ENCODE assay signal across 18 cellular contexts in the genomic region with DNA sequence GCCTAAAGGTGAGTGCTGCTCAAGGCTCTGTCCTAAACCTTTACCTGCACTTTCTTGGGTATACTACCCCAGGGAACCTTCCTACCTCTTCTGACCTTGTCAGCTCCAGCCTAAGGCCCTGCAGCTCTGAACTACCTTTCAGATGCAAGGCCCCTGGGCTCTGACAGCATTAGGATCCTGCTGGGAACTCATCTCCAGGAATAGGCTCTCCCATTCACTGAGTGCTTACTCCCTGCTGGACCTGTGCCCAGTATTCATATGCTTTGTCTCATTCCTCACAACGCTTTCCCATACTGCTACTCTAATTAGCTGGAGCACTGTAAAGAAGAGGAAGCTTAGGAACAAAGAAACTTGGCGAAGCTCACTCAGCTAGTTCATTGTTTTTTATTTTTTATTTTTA. TPM values are rescaled to one million over a fixed set of nuclear protein-coding genes. Genes with fewer than 3 reads are reported as not detected.
DNase-seq lines count a peak whose midpoint lies in the region; ATAC-seq, FAIRE-seq and TF ChIP-seq lines count a peak whose summit lies in the region.
"Had no signal": no experiment of that assay in that cellular context is flagged by ENCODE, and none has a peak within 500 bp of the region (broad histone marks: within the 10 kb centered on the region; RNA-seq: fewer than 3 reads in every experiment).

No MANE protein-coding gene starts in this region.

- H3K23me2 ChIP-seq in H1 (ENCODE audit: low read depth, low read length) = no peaks in the 10 kb centered on the region

- no peak overlapping the region for H3K4me3 ChIP-seq in IMR-90 (ENCODE audit: insufficient read depth, low read depth, low read length)
- no peak overlapping the region for H3K4me3 ChIP-seq in H1 (ENCODE audit: extremely low read depth in 1 of 4, insufficient read depth in 2 of 4, low read depth in 3 of 4, low read length in 4 of 4)
- no peak overlapping the region for H3K4me3 ChIP-seq in colonic mucosa
- H3K4me3 ChIP-seq: ascending aorta, gastrocnemius medialis, left lung had no signal

- H3K27me3 ChIP-seq in IMR-90 (ENCODE audit: control insufficient read depth, insufficient read depth, low read length) (no peaks in the 10 kb centered on the region), H1 (replicated peaks in 1 of 4; ENCODE audit: control insufficient read depth in 3 of 4, extremely low read depth in 1 of 4, insufficient read depth in 3 of 4, low read length in 3 of 4) (peaks cover 0 to 2% (median 0%) of the 10 kb centered on the region in 4 experiments; a peak in 2 of 7 replicates), colonic mucosa (no peaks in the 10 kb centered on the region)
- H3K27me3 ChIP-seq: ascending aorta, gastrocnemius medialis, left lung had no signal

- POLR2A ChIA-PET in IMR-90 (lab: Charles Lee; ENCODE audit: unreplicated experiment) = no interaction called here
- POLR2A ChIA-PET in H1 (lab: Charles Lee; ENCODE audit: partially characterized antibody) = interaction anchor here (1.3 kb wide), 1 partner anchor 365 kb away, joined by 3 read pairs; no protein-coding TSS in a partner anchor

- H3K9ac ChIP-seq in IMR-90 (ENCODE audit: low read depth, low read length) (no peak overlapping the region), H1 (replicated peaks in 1 of 4; ENCODE audit: extremely low read depth in 1 of 4, low read depth in 3 of 4, low read length in 3 of 4) (no peak overlapping the region), colonic mucosa (ENCODE audit: low read depth in 2 of 2, low read length in 2 of 2) (no peak overlapping the region)

- ATAC-seq in IMR-90 (ENCODE audit: low read depth) (no peak), SK-N-SH treated with all-trans-retinoic acid at 6 μM for 48 hours (no peak), GM18505 (IDR thresholded peaks at IDR 0.05; ENCODE audit: unreplicated experiment) (no peak)
- ATAC-seq: activated CD8-positive, alpha-beta T cell treated with anti-CD3 and anti-CD28 coated beads for 36 hours; left lung had no signal

- TF ChIP-seq EP300 in H1 (IDR thresholded peaks at IDR 0.05; ENCODE audit: borderline replicate concordance in 1 of 2, low read depth in 2 of 2, low read length in 2 of 2) = no peak

- peaks cover 14% of the 10 kb centered on the region for H3K9me1 ChIP-seq in IMR-90 (ENCODE audit: insufficient read depth, low read length)

- H3K36me3 ChIP-seq in IMR-90 (ENCODE audit: control insufficient read depth, insufficient read depth, low read length) = no peaks in the 10 kb centered on the region
- no peaks in the 10 kb centered on the region for H3K36me3 ChIP-seq in H1 (ENCODE audit: control insufficient read depth in 2 of 4, insufficient read depth in 4 of 4, low read length in 3 of 4)
- H3K36me3 ChIP-seq in colonic mucosa = no peaks in the 10 kb centered on the region
- H3K36me3 ChIP-seq: ascending aorta, gastrocnemius medialis had no signal

- H3K56ac ChIP-seq in IMR-90 (ENCODE audit: extremely low read depth, insufficient read depth, low read length) (no peak overlapping the region), H1 (replicated peaks; ENCODE audit: insufficient read length, low read depth, low read length) (no peak overlapping the region)

- H3K14ac ChIP-seq in IMR-90 (replicated peaks; ENCODE audit: low read depth, low read length) (no peak overlapping the region), H1 (ENCODE audit: insufficient read length) (no peak overlapping the region)

- H3K79me1 ChIP-seq in IMR-90 (ENCODE audit: low read depth in 1 of 2, low read length in 2 of 2) = no peaks in the 10 kb centered on the region; a peak in 1 of 4 replicates
- H3K79me1 ChIP-seq in H1 (ENCODE audit: low read depth, low read length) = no peaks in the 10 kb centered on the region

- no peak overlapping the region for H2BK12ac ChIP-seq in H1 (ENCODE audit: low read depth, low read length)

- TF ChIP-seq POLR2A in IMR-90 (IDR thresholded peaks at IDR 0.05; ENCODE audit: low read depth, low read length) (no peak), H1 (IDR thresholded peaks at IDR 0.05; ENCODE audit: control extremely low read depth in 1 of 2, low read depth in 2 of 2, low read length in 2 of 2) (no peak), GM18505 (IDR thresholded peaks at IDR 0.05; ENCODE audit: borderline replicate concordance, extremely low read depth, insufficient read depth, insufficient read length) (no peak)

- TF ChIP-seq RAD21 in IMR-90 (IDR thresholded peaks at IDR 0.05; ENCODE audit: low read length) (no peak), H1 (IDR thresholded peaks at IDR 0.05 in 1 of 2, conservative IDR thresholded peaks at IDR 0.05 in 1 of 2; ENCODE audit: low read depth in 2 of 2, low read length in 2 of 2) (no peak)

- H3K4me1 ChIP-seq in IMR-90 (ENCODE audit: control insufficient read depth, insufficient read depth, low read length) (peaks cover 11% of the 10 kb centered on the region), H1 (replicated peaks in 1 of 4; ENCODE audit: control insufficient read depth in 3 of 4, insufficient read depth in 4 of 4, low read length in 3 of 4) (peaks cover 0 to 8% (median 1%) of the 10 kb centered on the region in 4 experiments; a peak in 1 of 7 replicates), colonic mucosa (no peaks in the 10 kb centered on the region)

- H4K5ac ChIP-seq in IMR-90 (ENCODE audit: low read depth, low read length) (no peak overlapping the region), H1 (ENCODE audit: insufficient read length, low read depth, low read length) (no peak overlapping the region)

- no peak overlapping the region for H3K4me2 ChIP-seq in IMR-90 (ENCODE audit: low read depth, low read length)
- peak overlapping the region in 1 of 2 experiments; percentile 46; a peak in 1 of 4 replicates for H3K4me2 ChIP-seq in H1 (ENCODE audit: insufficient read depth in 1 of 2, low read depth in 2 of 2, low read length in 2 of 2)

- H4K91ac ChIP-seq in IMR-90 (ENCODE audit: insufficient read depth, low read depth, low read length) (no peak overlapping the region), H1 (replicated peaks; ENCODE audit: insufficient read length, low read length) (no peak overlapping the region)

- H4K8ac ChIP-seq in IMR-90 (ENCODE audit: low read depth in 2 of 2, low read length in 2 of 2) (no peak overlapping the region), H1 (ENCODE audit: extremely low read depth, insufficient read depth, low read length) (no peak overlapping the region)

- CTCF ChIA-PET in IMR-90 (lab: Yijun Ruan, JAX) (interaction anchor here (1.2 kb wide), 1 partner anchor 13 kb away, joined by 3 read pairs; no protein-coding TSS in a partner anchor), H1 (lab: Charles Lee; ENCODE audit: partially characterized antibody) (interaction anchor here (0.6 to 7.0 kb wide), 8 partner anchors 10 to 281 kb away, joined by 3 to 38 read pairs (median 6); no protein-coding TSS in a partner anchor)

- H2BK15ac ChIP-seq in IMR-90 (ENCODE audit: low read depth, low read length) = no peak overlapping the region
- H2BK15ac ChIP-seq in H1 (ENCODE audit: low read length) = no peak overlapping the region

- H2BK5ac ChIP-seq in IMR-90 (ENCODE audit: low read depth, low read length, poor library complexity, severe bottlenecking) (no peak overlapping the region), H1 (ENCODE audit: low read depth, low read length) (no peak overlapping the region)

- H3K23ac ChIP-seq in IMR-90 (ENCODE audit: low read depth, low read length) (no peak overlapping the region), H1 (ENCODE audit: insufficient read length) (no peak overlapping the region)

- H3K18ac ChIP-seq in IMR-90 (ENCODE audit: low read depth, low read length) (no peak overlapping the region), H1 (ENCODE audit: extremely low read depth, low read length) (no peak overlapping the region)

- DNase-seq in IMR-90 (peak; percentile 29), NCI-H2107 (lab: John Stamatoyannopoulos, UW) (peak; percentile 55), H1 (ENCODE audit: low read depth in 1 of 2, low spot score in 2 of 2) (peak in 1 of 2 experiments; percentile 27), lung microvascular endothelial cell (ENCODE audit: low read depth in 2 of 2) (peak; percentile 87 to 89), colonic mucosa (no peak), hepatic stellate cell (ENCODE audit: low spot score) (no peak)
- DNase-seq: activated CD8-positive, alpha-beta T cell treated with anti-CD3 and anti-CD28 coated beads for 36 hours; CD4-positive, alpha-beta T cell; effector memory CD4-positive, alpha-beta T cell; gastrocnemius medialis; GF-D8; GOT3; left lung; NCI-H82; SIG-M5 had no signal

- no peak overlapping the region for H2BK120ac ChIP-seq in IMR-90 (ENCODE audit: low read depth, low read length)
- no peak overlapping the region for H2BK120ac ChIP-seq in H1 (replicated peaks; ENCODE audit: low read depth, low read length)

- H4K20me1 ChIP-seq in IMR-90 (ENCODE audit: insufficient read depth, low read length) (0 out of 2 replicates have a peak, but pooled peaks cover 2% of the 10 kb centered on the region), H1 (replicated peaks in 1 of 2; ENCODE audit: control insufficient read depth in 1 of 2, insufficient read depth in 2 of 2, low read length in 2 of 2) (no peaks in the 10 kb centered on the region)

- intact Hi-C loops in IMR-90 (cut with micrococcal nuclease) = no loop called here
- intact Hi-C loops in colonic mucosa (cut with DNase I) = no loop called here

- H3K9me3 ChIP-seq in IMR-90 (ENCODE audit: control insufficient read depth, insufficient read depth, low read length) (peaks cover 6% of the 10 kb centered on the region; the same call in 1 of the 2 replicates), H1 (ENCODE audit: insufficient read depth in 2 of 2, low read depth in 1 of 2, low read length in 1 of 2) (no peaks in the 10 kb centered on the region), colonic mucosa (no peaks in the 10 kb centered on the region)
- H3K9me3 ChIP-seq: ascending aorta, gastrocnemius medialis, left lung had no signal

- H3K4ac ChIP-seq in IMR-90 (ENCODE audit: low read depth, low read length) (no peak overlapping the region; the same call in 1 of the 2 replicates), H1 (replicated peaks; ENCODE audit: insufficient read length, low read depth, low read length) (no peak overlapping the region)

- no TSS peak for BruUV-seq in IMR-90 (replicated peaks; lab: Mats Ljungman, UMichigan)

- no peaks in the 10 kb centered on the region for H3K79me2 ChIP-seq in H1 (ENCODE audit: control insufficient read depth in 1 of 2, insufficient read depth in 2 of 2, low read length in 2 of 2)

- in situ Hi-C loops in IMR-90 (cut with MboI; ENCODE audit: low sequenced_read_pairs) = loop anchor here (25.0 kb wide), 1 partner anchor 1212 kb away; no protein-coding TSS in a partner anchor

- H3K27ac ChIP-seq in IMR-90 (ENCODE audit: insufficient read depth, low read length) (no peak overlapping the region), H1 (ENCODE audit: low read depth, low read length) (no peak overlapping the region), colonic mucosa (no peak overlapping the region)
- H3K27ac ChIP-seq: ascending aorta had no signal

- H2BK20ac ChIP-seq in IMR-90 (ENCODE audit: low read depth, low read length) (no peak overlapping the region), H1 (ENCODE audit: low read length) (0 out of 2 replicates have a peak overlapping the region, but pooled peaks have one; percentile 48)

- H2AK5ac ChIP-seq in IMR-90 (ENCODE audit: low read depth, low read length) (no peak overlapping the region), H1 (ENCODE audit: low read depth, low read length) (no peak overlapping the region)

- no peak for TF ChIP-seq CTCF in IMR-90 (conservative IDR thresholded peaks at IDR 0.05; ENCODE audit: low read depth, low read length)
- TF ChIP-seq CTCF in H1 (IDR thresholded peaks at IDR 0.05; ENCODE audit: control extremely low read depth in 1 of 3, insufficient read depth in 1 of 3, low read depth in 1 of 3, low read length in 3 of 3) = no peak
- no peak for TF ChIP-seq CTCF in colonic mucosa (IDR thresholded peaks at IDR 0.05)

- no CpG with 5 or more reads among the region's 2 CpGs for WGBS in IMR-90 (ENCODE audit: extremely low coverage in 2 of 2, insufficient read length in 1 of 2), 2 experiments
- 33% methylated on average over 2 of the region's 2 CpGs; no CpG with 5 or more reads in 1 of the 2 experiments for WGBS in H1 (ENCODE audit: extremely low coverage in 1 of 2, insufficient coverage in 1 of 2, insufficient read length in 1 of 2, insufficient replicate concordance in 2 of 2, low coverage in 1 of 2, low lambda C conversion rate in 2 of 2, missing lambda C conversion rate in 1 of 2), 2 experiments

- H2AFZ ChIP-seq in IMR-90 (replicated peaks; ENCODE audit: low read length, poor library complexity) (no peak overlapping the region), H1 (ENCODE audit: low read length) (no peak overlapping the region)

- peak overlapping the region; percentile 68 for H2AK9ac ChIP-seq in IMR-90 (replicated peaks; ENCODE audit: low read depth, low read length, poor library complexity)

- no peak for FAIRE-seq in H1 (lab: Jason Lieb, UNC)

- dilution Hi-C loops in IMR-90 (cut with HindIII; ENCODE audit: low sequenced_read_pairs, unreplicated experiment) = no loop called here

RNA-seq across cellular contexts. Expression of gene RAB6B, which starts 53.8 kb away (rescaled TPM):
- total RNA-seq in IMR-90 (2012; rRNA removed) (0.18 and 0.28 TPM in 2 replicates), lung microvascular endothelial cell (0.65 and 2.2 TPM in 2 replicates), colonic mucosa (1 to 10 TPM; 2.6 to 5.6 TPM)
- polyA plus RNA-seq in IMR-90 (2012; rRNA removed) (1.2 and 1.4 TPM in 2 replicates), H1 (2011; rRNA removed) (7.9 and 11.2 TPM in 2 replicates)
- 0.84 and 1.3 TPM in 2 replicates for polyA plus RNA-seq in IMR-90 (2012; cell fraction: cytosol; rRNA removed)
- polyA plus RNA-seq in IMR-90 (2012; cell fraction: nucleus; rRNA removed; ENCODE audit: low replicate concordance) = 0.74 and 1.2 TPM in 2 replicates
- total RNA-seq in H1 (2021; fragmentation: NEBNext Ultra II Directional; extraction: Animal tissue kit (Norgen Biotek cat#: 25700)) = 15.6 and 16.8 TPM in 2 replicates
- 13.5 TPM for polyA plus RNA-seq in H1 (2011; cell fraction: cytosol; rRNA removed)
- polyA plus RNA-seq in H1 (2011; cell fraction: nucleus; rRNA removed) = 12.7 TPM
- 8.9 to 19.8 TPM (median 16.1 TPM) in 4 replicates for polyA plus RNA-seq in H1 (2012, experiment 1 of 2)
- 4.0 TPM for polyA plus RNA-seq in H1 (2012, experiment 2 of 2)
- polyA plus RNA-seq in H1 (2013, experiment 1 of 2) = 3.0 TPM
- polyA plus RNA-seq in H1 (2013, experiment 2 of 2) = 3.0 TPM
- 11.9 and 16.2 TPM in 2 replicates for polyA minus RNA-seq in H1 (2011; rRNA and poly(A)+ RNA removed)
- 7.3 TPM for polyA minus RNA-seq in H1 (2011; cell fraction: cytosol; rRNA and poly(A)+ RNA removed)
- polyA minus RNA-seq in H1 (2011; cell fraction: nucleus; rRNA and poly(A)+ RNA removed) = 5.5 TPM
- total RNA-seq: CD4-positive, alpha-beta T cell had no signal

Comparison
In these comparisons a context has a peak if more than half of its experiments do, and no peak if none do; other contexts are left out.
1. DNase-seq: peak in IMR-90 (single experiment), NCI-H2107 (single experiment) and lung microvascular endothelial cell (2 of 2); none in colonic mucosa (single experiment) and hepatic stellate cell (single experiment).